ENCODE assay signal across 9 cellular contexts in the genomic region with DNA sequence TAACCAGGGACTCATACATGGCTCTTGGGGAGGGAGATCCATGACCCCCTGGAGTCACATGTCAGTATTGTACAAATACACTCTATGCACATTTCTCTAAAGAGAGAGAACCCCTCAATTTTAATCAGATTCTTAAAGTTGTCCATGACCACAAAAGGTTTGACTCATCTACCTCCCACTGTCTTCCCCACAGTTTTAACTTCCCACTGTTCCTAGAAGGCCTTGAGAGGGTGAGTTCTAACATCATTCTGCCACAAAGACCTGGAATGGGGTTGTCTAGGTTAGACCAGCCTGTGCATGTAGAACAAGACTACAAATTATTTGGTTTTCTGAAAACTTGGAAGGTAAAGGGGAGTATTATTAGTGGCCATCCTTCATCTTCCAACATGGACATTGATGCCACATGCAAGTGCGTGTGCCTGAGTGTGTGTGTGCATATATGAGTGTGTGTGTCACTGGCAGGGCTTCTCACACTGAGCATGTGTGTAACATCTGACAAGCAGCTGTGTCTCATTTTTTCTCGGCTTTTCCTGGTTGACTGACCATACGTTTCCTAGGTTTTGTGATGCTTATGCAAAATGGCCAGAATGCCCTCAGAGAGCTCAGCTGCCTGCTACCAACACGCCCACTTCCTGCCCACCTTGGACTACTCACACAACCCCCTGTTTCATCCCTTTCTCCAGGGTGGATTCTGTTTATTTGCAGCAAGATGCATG.
DNase-seq lines count a peak whose midpoint lies in the region; ATAC-seq and TF ChIP-seq lines count a peak whose summit lies in the region.
"Had no signal": no experiment of that assay in that cellular context is flagged by ENCODE, and none has a peak within 500 bp of the region (broad histone marks: within the 10 kb centered on the region; RNA-seq: fewer than 3 reads in every experiment).

No MANE protein-coding gene starts in this region.

- peak overlapping the region; percentile 63 for H3K27ac Mint-ChIP-seq in stimulated activated effector memory CD8-positive, alpha-beta T cell treated with anti-CD3 and anti-CD28 coated beads, Interleukin-12 subunit alpha, Interleukin-12 subunit beta, amount 100 ng/mL, for 72 hours
- H3K27ac Mint-ChIP-seq in endodermal cell = no peak overlapping the region
- no peak overlapping the region for H3K27ac Mint-ChIP-seq in naive thymus-derived CD4-positive, alpha-beta T cell

- intact Hi-C loops in body of pancreas (cut with DNase I) = no loop called here
- intact Hi-C loops in naive thymus-derived CD4-positive, alpha-beta T cell (cut with micrococcal nuclease) = no loop called here

- H3K9me3 ChIP-seq in body of pancreas (no peaks in the 10 kb centered on the region), endodermal cell (ENCODE audit: control insufficient read depth, low read length) (no peaks in the 10 kb centered on the region)
- no peaks in the 10 kb centered on the region for H3K9me3 ChIP-seq in naive thymus-derived CD4-positive, alpha-beta T cell (ENCODE audit: control insufficient read depth in 2 of 3, low read length in 3 of 3)

- H3K36me3 ChIP-seq in body of pancreas (replicated peaks in 1 of 2; ENCODE audit: insufficient read depth in 1 of 2, low read depth in 2 of 2) (no peaks in the 10 kb centered on the region), endodermal cell (ENCODE audit: control insufficient read depth, insufficient read depth, low read length) (no peaks in the 10 kb centered on the region)
- H3K36me3 ChIP-seq in naive thymus-derived CD4-positive, alpha-beta T cell (ENCODE audit: control insufficient read depth in 2 of 3, insufficient read depth in 3 of 3, low read length in 3 of 3) = no peaks in the 10 kb centered on the region

- H3K4me3 Mint-ChIP-seq in stimulated activated effector memory CD8-positive, alpha-beta T cell treated with anti-CD3 and anti-CD28 coated beads, Interleukin-12 subunit alpha, Interleukin-12 subunit beta, amount 100 ng/mL, for 72 hours = no peak overlapping the region
- H3K4me3 Mint-ChIP-seq in endodermal cell = no peak overlapping the region
- H3K4me3 Mint-ChIP-seq in naive thymus-derived CD4-positive, alpha-beta T cell = no peak overlapping the region

- peaks cover 14% of the 10 kb centered on the region for H3K4me1 Mint-ChIP-seq in stimulated activated effector memory CD8-positive, alpha-beta T cell treated with anti-CD3 and anti-CD28 coated beads, Interleukin-12 subunit alpha, Interleukin-12 subunit beta, amount 100 ng/mL, for 72 hours
- H3K4me1 Mint-ChIP-seq in endodermal cell = peaks cover 15% of the 10 kb centered on the region
- H3K4me1 Mint-ChIP-seq in naive thymus-derived CD4-positive, alpha-beta T cell = peaks cover 0 to 10% (median 0%) of the 10 kb centered on the region in 7 donors

- DNase-seq in body of pancreas (peak in 1 of 4 donors; percentile 23), endodermal cell (no peak), NCI-H69 (lab: John Stamatoyannopoulos, UW) (no peak)
- no peak for DNase-seq in stimulated activated effector memory CD8-positive, alpha-beta T cell treated with anti-CD3 and anti-CD28 coated beads, Interleukin-12 subunit alpha, Interleukin-12 subunit beta, amount 100 ng/mL, for 72 hours (ENCODE audit: low spot score in 2 of 2)
- DNase-seq in naive thymus-derived CD4-positive, alpha-beta T cell = no peak
- DNase-seq: activated gamma-delta T cell treated with Interleukin-2 at 50 U/mL for 16 hours had no signal

- H3K27me3 Mint-ChIP-seq in endodermal cell (ENCODE audit: insufficient read depth) = peaks cover 27% of the 10 kb centered on the region
- peaks cover 10 to 39% (median 29%) of the 10 kb centered on the region in 5 donors for H3K27me3 Mint-ChIP-seq in naive thymus-derived CD4-positive, alpha-beta T cell

- H3K4me1 ChIP-seq in body of pancreas = peaks cover 52% of the 10 kb centered on the region
- H3K4me1 ChIP-seq in endodermal cell (ENCODE audit: control insufficient read depth, insufficient read depth, low read length) = peaks cover 6% of the 10 kb centered on the region
- no peaks in the 10 kb centered on the region for H3K4me1 ChIP-seq in naive thymus-derived CD4-positive, alpha-beta T cell (ENCODE audit: control insufficient read depth in 2 of 2, insufficient read depth in 2 of 2, low read length in 2 of 2)

- no peak overlapping the region for H3K9ac ChIP-seq in endodermal cell (ENCODE audit: extremely low read depth, low read length, poor library complexity, severe bottlenecking)

- no peaks in the 10 kb centered on the region for H3K27me3 ChIP-seq in body of pancreas
- H3K27me3 ChIP-seq in endodermal cell (ENCODE audit: control insufficient read depth, insufficient read depth, low read length, poor library complexity, severe bottlenecking) = peaks cover 12% of the 10 kb centered on the region
- H3K27me3 ChIP-seq in naive thymus-derived CD4-positive, alpha-beta T cell (ENCODE audit: control insufficient read depth in 2 of 2, insufficient read depth in 2 of 2, low read length in 2 of 2) = no peaks in the 10 kb centered on the region

- no peak for TF ChIP-seq POLR2A in body of pancreas (IDR thresholded peaks at IDR 0.05)
- no peak for TF ChIP-seq POLR2A in GM18505 (IDR thresholded peaks at IDR 0.05; ENCODE audit: borderline replicate concordance, extremely low read depth, insufficient read depth, insufficient read length)

- CTCF ChIA-PET in naive thymus-derived CD4-positive, alpha-beta T cell (lab: Charles Lee) = no interaction called here

- H3K36me3 Mint-ChIP-seq in stimulated activated effector memory CD8-positive, alpha-beta T cell treated with anti-CD3 and anti-CD28 coated beads, Interleukin-12 subunit alpha, Interleukin-12 subunit beta, amount 100 ng/mL, for 72 hours = no peaks in the 10 kb centered on the region
- no peaks in the 10 kb centered on the region for H3K36me3 Mint-ChIP-seq in endodermal cell (ENCODE audit: low read depth)
- no peaks in the 10 kb centered on the region for H3K36me3 Mint-ChIP-seq in naive thymus-derived CD4-positive, alpha-beta T cell

- TF ChIP-seq CTCF in body of pancreas (IDR thresholded peaks at IDR 0.05) (no peak), endodermal cell (conservative IDR thresholded peaks at IDR 0.05) (no peak)

- peak overlapping the region; percentile 90 to 91 (median 90) for H3K27ac ChIP-seq in body of pancreas
- no peak overlapping the region for H3K27ac ChIP-seq in endodermal cell (ENCODE audit: low read depth, low read length)
- no peak overlapping the region for H3K27ac ChIP-seq in naive thymus-derived CD4-positive, alpha-beta T cell (ENCODE audit: low read depth, low read length)

- 36 to 63% methylated on average over 4 of the region's 4 CpGs for WGBS in body of pancreas, 2 donors
- 73 to 77% methylated on average over 4 of the region's 4 CpGs for WGBS in endodermal cell (ENCODE audit: insufficient coverage in 1 of 2, insufficient read length in 1 of 2), 2 experiments

- ATAC-seq in GM19395 (IDR thresholded peaks at IDR 0.05; ENCODE audit: unreplicated experiment) = peak; percentile 24
- ATAC-seq in HG03025 (IDR thresholded peaks at IDR 0.05; ENCODE audit: low FRiP score, unreplicated experiment) = peak; percentile 30
- no peak for ATAC-seq in body of pancreas
- no peak for ATAC-seq in stimulated activated effector memory CD8-positive, alpha-beta T cell treated with anti-CD3 and anti-CD28 coated beads, Interleukin-12 subunit alpha, Interleukin-12 subunit beta, amount 100 ng/mL, for 72 hours
- no peak for ATAC-seq in GM18505 (IDR thresholded peaks at IDR 0.05; ENCODE audit: unreplicated experiment)
- no peak for ATAC-seq in naive thymus-derived CD4-positive, alpha-beta T cell

- H3K9me3 Mint-ChIP-seq in stimulated activated effector memory CD8-positive, alpha-beta T cell treated with anti-CD3 and anti-CD28 coated beads, Interleukin-12 subunit alpha, Interleukin-12 subunit beta, amount 100 ng/mL, for 72 hours = no peaks in the 10 kb centered on the region
- no peaks in the 10 kb centered on the region for H3K9me3 Mint-ChIP-seq in endodermal cell
- no peaks in the 10 kb centered on the region for H3K9me3 Mint-ChIP-seq in naive thymus-derived CD4-positive, alpha-beta T cell

- POLR2A ChIA-PET in naive thymus-derived CD4-positive, alpha-beta T cell (lab: Charles Lee) = no interaction called here

- H3K4me3 ChIP-seq in body of pancreas = no peak overlapping the region
- no peak overlapping the region for H3K4me3 ChIP-seq in endodermal cell (ENCODE audit: low read length)
- H3K4me3 ChIP-seq in naive thymus-derived CD4-positive, alpha-beta T cell (ENCODE audit: low read length) = no peak overlapping the region

Comparison
In these comparisons a context has a peak if more than half of its experiments do, and no peak if none do; other contexts are left out.
1. ATAC-seq: peak in GM19395 (single experiment) and HG03025 (single experiment); none in body of pancreas (single experiment), stimulated activated effector memory CD8-positive, alpha-beta T cell treated with anti-CD3 and anti-CD28 coated beads, Interleukin-12 subunit alpha, Interleukin-12 subunit beta, amount 100 ng/mL, for 72 hours (single experiment), GM18505 (single experiment) and naive thymus-derived CD4-positive, alpha-beta T cell (single experiment).
2. H3K27ac ChIP-seq: peak in body of pancreas (4 of 4); none in endodermal cell (single experiment) and naive thymus-derived CD4-positive, alpha-beta T cell (single experiment).